In genomic region chr9:14417230-14417629, GRCh38 we compare ENCODE assay signal across 19 cellular contexts.
DNase-seq lines count a peak whose midpoint lies in the region; ATAC-seq and TF ChIP-seq lines count a peak whose summit lies in the region.
"Had no signal": no experiment of that assay in that cellular context is flagged by ENCODE, and none has a peak within 500 bp of the region (broad histone marks: within the 10 kb centered on the region; RNA-seq: fewer than 3 reads in every experiment).

No MANE protein-coding gene starts in this region.

- H3K27ac ChIP-seq in endodermal cell (ENCODE audit: low read depth, low read length): no peak overlapping the region
- H3K27ac ChIP-seq: A549, RWPE1 had no signal

- H3K4me1 Mint-ChIP-seq in endodermal cell: peaks cover 33% of the 10 kb centered on the region
- H3K4me1 Mint-ChIP-seq: IgD-negative memory B cell had no signal

- H3K36me3 Mint-ChIP-seq in endodermal cell (ENCODE audit: low read depth): no peaks in the 10 kb centered on the region
- H3K36me3 Mint-ChIP-seq: IgD-negative memory B cell had no signal

- H3K4me1 ChIP-seq in endodermal cell (ENCODE audit: control insufficient read depth, insufficient read depth, low read length): peaks cover 14% of the 10 kb centered on the region
- H3K4me1 ChIP-seq: A549 had no signal

- H3K9me3 ChIP-seq in endodermal cell (ENCODE audit: control insufficient read depth, low read length): peaks cover 10% of the 10 kb centered on the region
- H3K9me3 ChIP-seq: A549 had no signal

- no peaks in the 10 kb centered on the region for H3K27me3 ChIP-seq in endodermal cell (ENCODE audit: control insufficient read depth, insufficient read depth, low read length, poor library complexity, severe bottlenecking)

- TF ChIP-seq POLR2A in GM18505 (IDR thresholded peaks at IDR 0.05; ENCODE audit: borderline replicate concordance, extremely low read depth, insufficient read depth, insufficient read length): no peak

- no peaks in the 10 kb centered on the region for H3K36me3 ChIP-seq in endodermal cell (ENCODE audit: control insufficient read depth, insufficient read depth, low read length)

- no peak overlapping the region for H3K4me3 Mint-ChIP-seq in endodermal cell
- H3K4me3 Mint-ChIP-seq: H9, IgD-negative memory B cell had no signal

- 94 to 97% methylated on average over 3 of the region's 3 CpGs for WGBS in endodermal cell (ENCODE audit: insufficient coverage in 1 of 2, insufficient read length in 1 of 2), 2 experiments

- DNase-seq in EH (ENCODE audit: low read depth): peak; percentile 19
- peak; percentile 61 for DNase-seq in NCI-H69 (lab: John Stamatoyannopoulos, UW)
- peak; percentile 72 for DNase-seq in choroid plexus epithelial cell (ENCODE audit: low read depth)
- peak; percentile 36 for DNase-seq in fibroblast of the conjunctiva (ENCODE audit: low read depth)
- no peak for DNase-seq in endodermal cell
- DNase-seq: AML-193; H9; MV-4-11; NCI-H1417 treated with DMSO at 0.1 percent for 48 hours; NCI-H2029 treated with DMSO at 0.1 percent for 48 hours; NCI-H526; NK-92 treated with Interleukin-12 subunit alpha and Interleukin-12 subunit beta, amount 100 ng/mL, for 24 hours; OCI-M1 had no signal

- H3K9me3 Mint-ChIP-seq in endodermal cell: peaks cover 2% of the 10 kb centered on the region
- H3K9me3 Mint-ChIP-seq: IgD-negative memory B cell had no signal

- ATAC-seq in GM18505 (IDR thresholded peaks at IDR 0.05; ENCODE audit: unreplicated experiment) (no peak), GM21576 (IDR thresholded peaks at IDR 0.05; ENCODE audit: unreplicated experiment) (no peak), GM21723 (IDR thresholded peaks at IDR 0.05; ENCODE audit: unreplicated experiment) (no peak)
- ATAC-seq: A549 had no signal

- no peak overlapping the region for H3K4me3 ChIP-seq in choroid plexus epithelial cell (ENCODE audit: low read depth, low read length)
- H3K4me3 ChIP-seq in endodermal cell (ENCODE audit: low read length): no peak overlapping the region
- H3K4me3 ChIP-seq: A549 had no signal

- H3K27ac Mint-ChIP-seq in endodermal cell: no peak overlapping the region
- H3K27ac Mint-ChIP-seq: IgD-negative memory B cell had no signal

- H3K27me3 Mint-ChIP-seq in endodermal cell (ENCODE audit: insufficient read depth): no peaks in the 10 kb centered on the region
- H3K27me3 Mint-ChIP-seq: IgD-negative memory B cell had no signal

- no peak for TF ChIP-seq CTCF in choroid plexus epithelial cell (conservative IDR thresholded peaks at IDR 0.05; ENCODE audit: low read depth, low read length)
- TF ChIP-seq CTCF in endodermal cell (conservative IDR thresholded peaks at IDR 0.05): no peak

- H3K9ac ChIP-seq in endodermal cell (ENCODE audit: extremely low read depth, low read length, poor library complexity, severe bottlenecking): no peak overlapping the region
